16 cellular contexts compared by ENCODE assay signal in the genomic region with DNA sequence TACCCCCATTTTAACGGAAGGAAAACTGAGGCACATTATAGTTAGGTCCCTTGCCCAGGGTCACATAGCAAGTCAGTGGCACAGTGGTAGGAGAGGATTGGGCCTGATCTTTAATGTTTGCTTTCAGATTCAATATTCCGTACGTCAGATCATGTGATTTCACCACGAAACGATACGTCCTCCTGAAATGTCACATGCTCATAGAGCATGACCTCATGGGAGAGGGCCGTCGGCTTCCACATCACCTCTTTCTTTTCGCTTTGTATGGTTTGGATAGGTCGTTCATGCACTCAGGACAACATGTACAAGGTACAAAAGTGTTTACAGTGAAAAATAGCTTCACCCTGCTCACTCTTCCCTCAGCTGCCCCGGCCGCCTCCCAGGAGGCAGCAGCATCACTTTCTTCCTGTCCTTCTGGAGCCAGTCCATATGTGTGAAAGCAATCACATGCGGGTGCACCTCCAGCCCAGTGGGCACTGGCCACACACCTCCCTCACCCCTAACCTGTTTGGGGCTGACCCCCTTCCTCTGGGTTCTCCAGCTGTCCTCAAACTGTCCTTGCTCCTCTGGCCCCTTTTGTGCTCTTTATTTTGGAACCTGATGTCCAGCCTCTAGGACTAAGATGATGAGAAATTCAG.
DNase-seq lines count a peak whose midpoint lies in the region; ATAC-seq, FAIRE-seq and TF ChIP-seq lines count a peak whose summit lies in the region.
"Had no signal": no experiment of that assay in that cellular context is flagged by ENCODE, and none has a peak within 500 bp of the region (broad histone marks: within the 10 kb centered on the region; RNA-seq: fewer than 3 reads in every experiment).

No MANE protein-coding gene starts in this region.

- H3K27me3 ChIP-seq in HepG2 (ENCODE audit: control insufficient read depth in 1 of 2, insufficient read depth in 2 of 2, low read length in 2 of 2) (peaks cover 0 to 68% of the 10 kb centered on the region in 2 experiments; a peak in 4 of 5 replicates), right lobe of liver (no peaks in the 10 kb centered on the region), sigmoid colon (peaks cover 2 to 71% (median 38%) of the 10 kb centered on the region in 3 donors)
- H3K27me3 ChIP-seq: BLaER1 had no signal

- TF ChIP-seq CTCF in HepG2 (CRISPR knock-in tag; IDR thresholded peaks at IDR 0.05) (no peak), right lobe of liver (IDR thresholded peaks at IDR 0.05) (no peak), sigmoid colon (IDR thresholded peaks at IDR 0.05) (no peak)

- no peak for DNase-seq in HepG2 (ENCODE audit: low spot score)
- no peak for DNase-seq in right lobe of liver
- DNase-seq in mesenteric fat pad (ENCODE audit: low spot score), result peak; percentile 64
- DNase-seq in sigmoid colon, result peak; percentile 7
- DNase-seq in DMS114 treated with DMSO at 0.1 percent for 48 hours (lab: John Stamatoyannopoulos, UW; ENCODE audit: unreplicated experiment), result no peak
- DNase-seq in NCI-H510A (lab: John Stamatoyannopoulos, UW), result no peak
- DNase-seq in H54 (ENCODE audit: insufficient read length, low spot score), result no peak
- DNase-seq: 8988T; CD4-positive, alpha-beta memory T cell; DMS79 treated with DMSO at 0.1 percent for 48 hours; GF-D8; HCEC 1CT had no signal

- H3K27ac ChIP-seq in HepG2 (ENCODE audit: extremely low read length, insufficient read depth, low read length) (no peak overlapping the region), right lobe of liver (no peak overlapping the region), sigmoid colon (no peak overlapping the region)
- H3K27ac ChIP-seq: BLaER1, GM23248, HL-60 had no signal

- in situ Hi-C loops in HepG2 (cut with HindIII; ENCODE audit: extremely low pct_ligation_motif_present, low pct_unique_long_range_greater_than_20kb), result no loop called here

- H2AFZ ChIP-seq in HepG2 (ENCODE audit: low read length), result no peak overlapping the region
- H2AFZ ChIP-seq: GM23248 had no signal

- H3K36me3 ChIP-seq in HepG2 (replicated peaks in 1 of 2; ENCODE audit: control insufficient read depth in 1 of 2, insufficient read depth in 2 of 2, low read length in 2 of 2), result no peaks in the 10 kb centered on the region
- no peaks in the 10 kb centered on the region for H3K36me3 ChIP-seq in right lobe of liver
- no peaks in the 10 kb centered on the region for H3K36me3 ChIP-seq in sigmoid colon
- H3K36me3 ChIP-seq: BLaER1 had no signal

- H3K4me3 ChIP-seq in HepG2 (replicated peaks in 1 of 3; ENCODE audit: insufficient read depth in 1 of 3, low read depth in 2 of 3, low read length in 3 of 3), result no peak overlapping the region
- H3K4me3 ChIP-seq in right lobe of liver, result no peak overlapping the region
- no peak overlapping the region for H3K4me3 ChIP-seq in sigmoid colon
- H3K4me3 ChIP-seq: BLaER1, GM23248 had no signal

- no peaks in the 10 kb centered on the region for H4K20me1 ChIP-seq in HepG2 (ENCODE audit: insufficient read depth, low read length)
- H4K20me1 ChIP-seq: BLaER1 had no signal

- H3K4me1 ChIP-seq in HepG2 (ENCODE audit: insufficient read depth, low read length), result no peaks in the 10 kb centered on the region
- no peaks in the 10 kb centered on the region for H3K4me1 ChIP-seq in right lobe of liver
- H3K4me1 ChIP-seq in sigmoid colon, result peaks cover 0 to 2% (median under 1%) of the 10 kb centered on the region in 4 donors
- H3K4me1 ChIP-seq: BLaER1 had no signal

- no peak overlapping the region for H3K4me2 ChIP-seq in HepG2 (ENCODE audit: low read depth, low read length)
- H3K4me2 ChIP-seq: BLaER1 had no signal

- no peak for FAIRE-seq in HepG2 (lab: Jason Lieb, UNC)
- no peak for FAIRE-seq in H54 (lab: Jason Lieb, UNC)
- FAIRE-seq: GM19239 had no signal

- BruUV-seq in HepG2 (replicated peaks; lab: Mats Ljungman, UMichigan), result no TSS peak

- ATAC-seq in HepG2 (no peak), right lobe of liver (no peak)

- WGBS in HepG2 (ENCODE audit: low lambda C conversion rate), result 20% methylated on average over 13 of the region's 13 CpGs
- 59% methylated on average over 11 of the region's 13 CpGs for WGBS in right lobe of liver (ENCODE audit: insufficient coverage, low coverage, low lambda C conversion rate, missing lambda C conversion rate)
- 47 to 70% methylated on average over 13 of the region's 13 CpGs for whole genome bisulfite sequencing in sigmoid colon, 2 donors

- TF ChIP-seq POLR2A in HepG2 (IDR thresholded peaks at IDR 0.05; ENCODE audit: insufficient read depth in 1 of 2, low read depth in 2 of 2, low read length in 2 of 2) (no peak), right lobe of liver (IDR thresholded peaks at IDR 0.05) (no peak), sigmoid colon (IDR thresholded peaks at IDR 0.05) (no peak), H54 (IDR thresholded peaks at IDR 0.05; ENCODE audit: low read depth, low read length) (no peak)

- H3K9me3 ChIP-seq in HepG2 (ENCODE audit: low read length) (no peaks in the 10 kb centered on the region), right lobe of liver (no peaks in the 10 kb centered on the region), sigmoid colon (no peaks in the 10 kb centered on the region)
- H3K9me3 ChIP-seq: BLaER1 had no signal

- H3K79me2 ChIP-seq in HepG2 (ENCODE audit: insufficient read depth, low read length), result no peaks in the 10 kb centered on the region

- CTCF ChIA-PET in HepG2 (lab: Yijun Ruan, JAX; ENCODE audit: low intra/inter-chr PET ratio, low total read pairs), result no interaction called here

- no peak for TF ChIP-seq EP300 in HepG2 (IDR thresholded peaks at IDR 0.05; ENCODE audit: low read depth in 2 of 2, low read length in 2 of 2)
- TF ChIP-seq EP300 in HepG2 (CRISPR knock-in tag; IDR thresholded peaks at IDR 0.05; ENCODE audit: borderline replicate concordance), result no peak
- TF ChIP-seq EP300 in sigmoid colon (IDR thresholded peaks at IDR 0.05), result no peak

- intact Hi-C loops in HepG2 (cut with micrococcal nuclease; ENCODE audit: unreplicated experiment) (no loop called here), right lobe of liver (cut with DNase I) (no loop called here), sigmoid colon (cut with DNase I) (no loop called here)

- POLR2A ChIA-PET in HepG2 (lab: Yijun Ruan, JAX), result no interaction called here

- TF ChIP-seq RAD21 in HepG2 (CRISPR knock-in tag; IDR thresholded peaks at IDR 0.05), result no peak

- no peak overlapping the region for H3K9ac ChIP-seq in HepG2 (ENCODE audit: insufficient read depth, low read depth, low read length)
- H3K9ac ChIP-seq: BLaER1, GM23248 had no signal

TF ChIP-seq in HepG2, 621 proteins besides CTCF, POLR2A, EP300 and RAD21:
- TF ChIP-seq ZNF629 (CRISPR knock-in tag; conservative IDR thresholded peaks at IDR 0.05) (0 out of 2 replicates have a peak, but pooled peaks have one; percentile 30), ZNF780A (CRISPR knock-in tag; IDR thresholded peaks at IDR 0.05) (no peak), ERF (CRISPR knock-in tag; IDR thresholded peaks at IDR 0.05) (no peak)
- TF ChIP-seq, protein P1, sequence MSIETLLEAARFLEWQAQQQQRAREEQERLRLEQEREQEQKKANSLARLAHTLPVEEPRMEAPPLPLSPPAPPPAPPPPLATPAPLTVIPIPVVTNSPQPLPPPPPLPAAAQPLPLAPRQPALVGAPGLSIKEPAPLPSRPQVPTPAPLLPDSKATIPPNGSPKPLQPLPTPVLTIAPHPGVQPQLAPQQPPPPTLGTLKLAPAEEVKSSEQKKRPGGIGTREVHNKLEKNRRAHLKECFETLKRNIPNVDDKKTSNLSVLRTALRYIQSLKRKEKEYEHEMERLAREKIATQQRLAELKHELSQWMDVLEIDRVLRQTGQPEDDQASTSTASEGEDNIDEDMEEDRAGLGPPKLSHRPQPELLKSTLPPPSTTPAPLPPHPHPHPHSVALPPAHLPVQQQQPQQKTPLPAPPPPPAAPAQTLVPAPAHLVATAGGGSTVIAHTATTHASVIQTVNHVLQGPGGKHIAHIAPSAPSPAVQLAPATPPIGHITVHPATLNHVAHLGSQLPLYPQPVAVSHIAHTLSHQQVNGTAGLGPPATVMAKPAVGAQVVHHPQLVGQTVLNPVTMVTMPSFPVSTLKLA (IDR thresholded peaks at IDR 0.05), result peak; percentile 89
TF ChIP-seq in HepG2: peak in this region for 2.

Comparison
In these comparisons a context has a peak if more than half of its experiments do, and no peak if none do; other contexts are left out.
1. DNase-seq: peak in mesenteric fat pad (single experiment) and sigmoid colon (single experiment); none in HepG2 (single experiment), right lobe of liver (0 of 3), DMS114 treated with DMSO at 0.1 percent for 48 hours (single experiment), NCI-H510A (single experiment) and H54 (single experiment).